20 cellular contexts compared by ENCODE assay signal in the genomic region with DNA sequence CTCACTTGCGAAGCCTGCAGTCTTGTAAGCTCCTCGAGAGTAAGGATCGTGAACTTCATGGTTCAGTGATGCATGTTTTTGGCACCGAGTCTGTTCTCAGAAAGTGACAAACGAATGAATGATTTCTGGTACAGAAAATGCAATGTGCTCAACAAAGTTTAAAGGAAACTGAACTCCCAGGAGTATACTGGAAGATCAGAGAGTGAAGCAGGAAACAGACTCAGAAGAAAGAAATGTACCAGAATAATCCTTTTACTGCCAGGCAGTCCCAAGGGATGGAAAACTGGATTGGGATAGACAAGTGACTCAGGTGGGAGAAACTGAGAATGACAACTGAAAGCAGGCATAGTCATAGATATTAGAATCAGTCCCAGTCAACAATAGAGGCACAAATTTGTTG.
"Had no signal": no experiment of that assay in that cellular context is flagged by ENCODE, and none has a peak within 500 bp of the region (broad histone marks: within the 10 kb centered on the region; RNA-seq: fewer than 3 reads in every experiment).

No MANE protein-coding gene starts in this region.

- H3K4me3 ChIP-seq: colonic mucosa, left lung, upper lobe of left lung had no signal

- DNase-seq: activated CD4-positive, alpha-beta T cell treated with anti-CD3 and anti-CD28 coated beads, Interleukin-2, amount 10 ng/mL, durations not matched to agents 7 days and 5 days; activated CD8-positive, alpha-beta T cell treated with anti-CD3 and anti-CD28 coated beads, Interleukin-2, amount 10 ng/mL, durations not matched to agents 7 days and 5 days; activated naive CD4-positive, alpha-beta T cell treated with Interleukin-2 at 50 U/mL for 16 hours; activated naive CD8-positive, alpha-beta T cell treated with anti-CD3 and anti-CD28 coated beads, Interleukin-2, amount 10 ng/mL, durations not matched to agents 7 days and 5 days; activated T-cell treated with anti-CD3 and anti-CD28 coated beads, Interleukin-2, amount 50 U/mL, for 24 hours; amygdala; brain microvascular endothelial cell; central memory CD4-positive, alpha-beta T cell; colonic mucosa; endodermal cell; kidney; left lung; midbrain; occipital lobe; posterior cingulate gyrus; retina; stimulated activated CD4-positive, alpha-beta T cell treated with anti-CD3 and anti-CD28 coated beads, Interleukin-2, amount 100 ng/mL, for 48 hours; stimulated activated naive CD8-positive, alpha-beta T cell treated with anti-CD3 and anti-CD28 coated beads, Interleukin-15, amount 100 ng/mL, for 72 hours; T-helper 9 cell; upper lobe of left lung had no signal
